Comparison of ENCODE assay signal across 17 cellular contexts in genomic region chr22:44424131-44424711, GRCh38.
"Had no signal": no experiment of that assay in that cellular context is flagged by ENCODE, and none has a peak within 500 bp of the region (broad histone marks: within the 10 kb centered on the region; RNA-seq: fewer than 3 reads in every experiment).

No MANE protein-coding gene starts in this region.

- H3K27ac ChIP-seq: adrenal gland, ascending aorta, colonic mucosa, dorsolateral prefrontal cortex, esophagus squamous epithelium, gastrocnemius medialis, thoracic aorta, upper lobe of right lung had no signal

- H3K4me1 ChIP-seq: adrenal gland, ascending aorta, colonic mucosa, esophagus squamous epithelium, gastrocnemius medialis, upper lobe of right lung had no signal

- H3K4me3 ChIP-seq: adrenal gland, ascending aorta, colonic mucosa, dorsolateral prefrontal cortex, esophagus squamous epithelium, gastrocnemius medialis, thoracic aorta, upper lobe of right lung had no signal

- DNase-seq: activated CD4-positive, alpha-beta memory T cell treated with anti-CD3 and anti-CD28 coated beads, Interleukin-2, amount 10 ng/mL, durations not matched to agents 7 days and 5 days; activated CD4-positive, alpha-beta T cell treated with anti-CD3 and anti-CD28 coated beads, Interleukin-2, amount 10 ng/mL, durations not matched to agents 24 days and 14 days; activated CD8-positive, alpha-beta memory T cell treated with anti-CD3 and anti-CD28 coated beads, Interleukin-2, amount 10 ng/mL, durations not matched to agents 7 days and 5 days; colonic mucosa; effector memory CD8-positive, alpha-beta T cell; esophagus squamous epithelium; gastrocnemius medialis; hypothalamus; occipital lobe; stimulated activated CD4-positive, alpha-beta T cell treated with anti-CD3 and anti-CD28 coated beads, Interleukin-4, amount 100 ng/mL, for 24 hours; stimulated activated naive CD4-positive, alpha-beta T cell treated with Interleukin-2 at 50 U/mL for 16 hours had no signal

- H3K27me3 ChIP-seq: adrenal gland, ascending aorta, colonic mucosa had no signal

- H3K9me3 ChIP-seq: adrenal gland, colonic mucosa, gastrocnemius medialis had no signal

- ATAC-seq: activated CD4-positive, CD25-positive, alpha-beta regulatory T cell treated with anti-CD3 and anti-CD28 coated beads, Interleukin-2, amount 50 U/mL, for 24 hours; activated CD8-positive, alpha-beta memory T cell treated with anti-CD3 and anti-CD28 coated beads, Interleukin-2, amount 10 ng/mL, durations not matched to agents 7 days and 5 days; effector memory CD8-positive, alpha-beta T cell; gastrocnemius medialis had no signal
